Comparison of ENCODE assay signal across 11 cellular contexts in genomic region chr6:4906293-4906941, GRCh38.
DNase-seq lines count a peak whose midpoint lies in the region; ATAC-seq and TF ChIP-seq lines count a peak whose summit lies in the region.
"Had no signal": no experiment of that assay in that cellular context is flagged by ENCODE, and none has a peak within 500 bp of the region (broad histone marks: within the 10 kb centered on the region; RNA-seq: fewer than 3 reads in every experiment).

No MANE protein-coding gene starts in this region.

- H3F3A ChIP-seq in MM.1S (ENCODE audit: insufficient read depth, low read length): peaks cover 1% of the 10 kb centered on the region

- H2AFZ ChIP-seq in MM.1S (ENCODE audit: low read length): no peak overlapping the region

- TF ChIP-seq POLR2A in gastroesophageal sphincter (IDR thresholded peaks at IDR 0.05): no peak

- peaks cover 91% of the 10 kb centered on the region for H3K79me2 ChIP-seq in MM.1S (ENCODE audit: low read length)

- no peaks in the 10 kb centered on the region for H3K9me2 ChIP-seq in MM.1S (replicated peaks; ENCODE audit: insufficient read depth, low read length)

- H3K27ac ChIP-seq in MM.1S (ENCODE audit: low read length) (peak overlapping the region; percentile 5; the same call in 1 of the 2 replicates), left ventricle myocardium inferior (replicated peaks) (no peak overlapping the region), gastroesophageal sphincter (no peak overlapping the region)
- H3K27ac ChIP-seq: lower lobe of right lung had no signal

- H3K4me3 ChIP-seq in AG10803 (ENCODE audit: low read length) (0 out of 2 replicates have a peak overlapping the region, but pooled peaks have one; percentile 14), MM.1S (ENCODE audit: low read length) (peak overlapping the region; percentile 4; the same call in 1 of the 2 replicates), left ventricle myocardium inferior (peak overlapping the region; percentile 35), gastroesophageal sphincter (no peak overlapping the region)
- H3K4me3 ChIP-seq: lower lobe of right lung had no signal

- TF ChIP-seq EP300 in gastroesophageal sphincter (IDR thresholded peaks at IDR 0.05): no peak

- 74 to 90% methylated on average over 8 to 9 of the region's 9 CpGs for WGBS in gastroesophageal sphincter (ENCODE audit: low coverage in 1 of 2), 2 donors

- ATAC-seq in GM19351 (IDR thresholded peaks at IDR 0.05; ENCODE audit: unreplicated experiment) (peak; percentile 42), gastroesophageal sphincter (no peak)
- ATAC-seq: lower lobe of right lung had no signal

- H3K4me1 ChIP-seq in MM.1S (ENCODE audit: low read length): peaks cover 35% of the 10 kb centered on the region
- peaks cover 16% of the 10 kb centered on the region for H3K4me1 ChIP-seq in left ventricle myocardium inferior
- peaks cover 0 to 19% (median 0%) of the 10 kb centered on the region in 3 donors for H3K4me1 ChIP-seq in gastroesophageal sphincter

- H3K4me2 ChIP-seq in MM.1S (ENCODE audit: low read depth, low read length): peak overlapping the region; percentile 47

- H3K27me3 ChIP-seq in MM.1S (replicated peaks; ENCODE audit: insufficient read depth, low read length) (no peaks in the 10 kb centered on the region), left ventricle myocardium inferior (ENCODE audit: low read depth) (no peaks in the 10 kb centered on the region), gastroesophageal sphincter (no peaks in the 10 kb centered on the region)

- intact Hi-C loops in left ventricle myocardium inferior (cut with micrococcal nuclease): no loop called here

- no peak for DNase-seq in AG10803 (ENCODE audit: low read depth)
- DNase-seq in MM.1S: peak; percentile 39
- no peak for DNase-seq in left ventricle myocardium inferior
- no peak for DNase-seq in Ammon's horn (ENCODE audit: low spot score)
- no peak for DNase-seq in retina
- no peak for DNase-seq in SIG-M5 treated with dmso at 0.1 percent for 504 hours (lab: John Stamatoyannopoulos, UW; ENCODE audit: unreplicated experiment)
- DNase-seq: activated CD4-positive, alpha-beta T cell treated with anti-CD3 and anti-CD28 coated beads, Interleukin-2, amount 50 U/mL, for 48 hours; lower lobe of right lung; stimulated activated CD4-positive, alpha-beta T cell treated with anti-CD3 and anti-CD28 coated beads, Interleukin-4, amount 100 ng/mL, for 4 hours had no signal

- no peaks in the 10 kb centered on the region for H4K20me1 ChIP-seq in MM.1S (ENCODE audit: insufficient read depth, low read length)

- H3K9ac ChIP-seq in MM.1S (ENCODE audit: low read length): no peak overlapping the region

- TF ChIP-seq CTCF in AG10803 (conservative IDR thresholded peaks at IDR 0.05; ENCODE audit: low read length) (no peak), MM.1S (IDR thresholded peaks at IDR 0.05; ENCODE audit: low read length) (no peak), left ventricle myocardium inferior (IDR thresholded peaks at IDR 0.05; ENCODE audit: borderline replicate concordance) (no peak), gastroesophageal sphincter (IDR thresholded peaks at IDR 0.05) (no peak)

- H3K36me3 ChIP-seq in MM.1S (replicated peaks; ENCODE audit: insufficient read depth, low read length): no peaks in the 10 kb centered on the region
- peaks cover 6% of the 10 kb centered on the region for H3K36me3 ChIP-seq in left ventricle myocardium inferior
- H3K36me3 ChIP-seq in gastroesophageal sphincter: peaks cover 0 to 23% of the 10 kb centered on the region in 2 donors
- H3K36me3 ChIP-seq: lower lobe of right lung had no signal

- H3K9me3 ChIP-seq in MM.1S (replicated peaks; ENCODE audit: insufficient read depth, low read length): no peaks in the 10 kb centered on the region
- H3K9me3 ChIP-seq in left ventricle myocardium inferior (replicated peaks): no peaks in the 10 kb centered on the region
- H3K9me3 ChIP-seq in gastroesophageal sphincter: no peaks in the 10 kb centered on the region
- H3K9me3 ChIP-seq: lower lobe of right lung had no signal

Comparison
In these comparisons a context has a peak if more than half of its experiments do, and no peak if none do; other contexts are left out.
1. H3K4me3 ChIP-seq: peak in AG10803 (single experiment), MM.1S (single experiment) and left ventricle myocardium inferior (single experiment); none in gastroesophageal sphincter (0 of 2).